32 cellular contexts compared by ENCODE assay signal in the genomic region with DNA sequence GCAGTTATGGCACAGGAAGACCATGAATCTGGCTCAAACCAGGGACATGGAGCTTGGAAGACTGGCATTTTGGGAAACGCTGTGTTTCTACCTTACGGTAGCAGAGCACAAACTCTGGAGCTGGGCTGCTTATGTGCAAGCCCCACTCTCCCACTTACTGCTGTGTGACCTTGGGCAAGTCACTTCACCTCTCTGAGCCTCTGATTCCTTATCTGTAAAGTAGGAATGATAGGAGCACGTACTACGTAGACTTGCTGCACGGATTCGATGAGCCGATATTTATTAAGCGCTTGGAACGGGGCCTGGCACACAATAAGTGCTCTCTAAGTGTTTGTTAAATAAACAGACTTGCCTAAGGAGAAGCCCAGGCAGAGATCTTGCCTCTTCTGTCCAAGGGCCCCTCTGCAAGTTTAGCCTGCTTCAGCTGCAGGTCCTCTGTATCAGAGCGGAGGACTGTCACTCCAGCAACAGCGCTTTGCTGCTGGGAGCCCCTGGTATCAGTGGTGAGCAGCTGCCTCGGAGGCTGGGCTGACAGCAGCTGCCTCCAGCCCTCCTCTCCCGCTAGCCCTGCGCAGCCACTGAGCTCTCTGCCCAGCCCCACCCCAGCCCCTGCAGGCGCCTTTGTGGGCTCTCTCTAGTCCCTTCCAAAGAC.
DNase-seq lines count a peak whose midpoint lies in the region; ATAC-seq, FAIRE-seq and TF ChIP-seq lines count a peak whose summit lies in the region.
"Had no signal": no experiment of that assay in that cellular context is flagged by ENCODE, and none has a peak within 500 bp of the region (broad histone marks: within the 10 kb centered on the region; RNA-seq: fewer than 3 reads in every experiment).

No MANE protein-coding gene starts in this region.

- H3K27me3 ChIP-seq in HepG2 (ENCODE audit: control insufficient read depth in 1 of 2, insufficient read depth in 2 of 2, low read length in 2 of 2) (peaks cover 17 to 82% of the 10 kb centered on the region in 2 experiments), right lobe of liver (no peaks in the 10 kb centered on the region), K562 (ENCODE audit: control insufficient read depth in 2 of 2, insufficient read depth in 2 of 2, low read length in 2 of 2) (peaks cover 3 to 10% of the 10 kb centered on the region in 2 experiments; a peak in 3 of 5 replicates), lower lobe of right lung (ENCODE audit: low read depth) (peaks cover 47% of the 10 kb centered on the region)
- H3K27me3 ChIP-seq: uterus had no signal

- CTCF ChIA-PET in HepG2 (lab: Yijun Ruan, JAX; ENCODE audit: low intra/inter-chr PET ratio, low total read pairs) = no interaction called here
- CTCF ChIA-PET in K562 (lab: Yijun Ruan, JAX; ENCODE audit: low intra/inter-chr PET ratio) = no interaction called here

- TF ChIP-seq EP300 in HepG2 (IDR thresholded peaks at IDR 0.05; ENCODE audit: low read depth in 2 of 2, low read length in 2 of 2) (no peak), HepG2 (CRISPR knock-in tag; IDR thresholded peaks at IDR 0.05; ENCODE audit: borderline replicate concordance) (no peak), K562 (IDR thresholded peaks at IDR 0.05; ENCODE audit: low read length) (peak; percentile 74)

- FAIRE-seq in HepG2 (lab: Jason Lieb, UNC) = no peak
- FAIRE-seq in K562 (lab: Jason Lieb, UNC) = peak; percentile 99
- FAIRE-seq: GM18507, pancreas, small intestine had no signal

- DNase-seq in HepG2 (ENCODE audit: low spot score) (no peak), right lobe of liver (no peak), K562 (ENCODE audit: extremely low read depth in 1 of 4, low spot score in 3 of 4) (peak; percentile 90 to 95 (median 94)), lower lobe of right lung (no peak), anterior cingulate cortex (lab: John Stamatoyannopoulos, UW) (no peak)
- DNase-seq: activated CD4-positive, alpha-beta memory T cell treated with anti-CD3 and anti-CD28 coated beads for 36 hours; activated naive CD4-positive, alpha-beta T cell treated with anti-CD3 and anti-CD28 coated beads for 36 hours; brain microvascular endothelial cell; CD8-positive, alpha-beta memory T cell; DMS 273 treated with DMSO at 0.1 percent for 48 hours; Karpas-422; left colon; NCI-H1694 treated with DMSO at 0.1 percent for 48 hours; NK-92 treated with Interleukin-12 subunit alpha and Interleukin-12 subunit beta, amount 100 ng/mL, for 24 hours; pancreas; PC-3; retina; SK-N-SH; small intestine; stimulated activated CD4-positive, alpha-beta T cell treated with anti-CD3 and anti-CD28 coated beads, Interleukin-1b, Interleukin-23, amount 100 ng/mL, for 48 hours; stimulated activated naive CD8-positive, alpha-beta T cell treated with anti-CD3 and anti-CD28 coated beads, Interleukin-15, Interleukin-2, amounts not matched to agents 100 U/mL and 50 U/mL, for 24 hours; T-helper 17 cell; uterus had no signal

- no peak overlapping the region for H3K27ac Mint-ChIP-seq in activated T-helper 17 cell treated with anti-CD3 and anti-CD28 coated beads, Interleukin-2, amount 50 U/mL, for 72 hours
- H3K27ac Mint-ChIP-seq: activated CD4-positive, alpha-beta memory T cell treated with anti-CD3 and anti-CD28 coated beads for 36 hours; activated naive CD4-positive, alpha-beta T cell treated with anti-CD3 and anti-CD28 coated beads for 36 hours; B cell; CD8-positive, alpha-beta memory T cell; memory B cell; T-helper 17 cell had no signal

- H3K4me3 Mint-ChIP-seq in activated T-helper 17 cell treated with anti-CD3 and anti-CD28 coated beads, Interleukin-2, amount 50 U/mL, for 72 hours = no peak overlapping the region
- H3K4me3 Mint-ChIP-seq: activated CD4-positive, alpha-beta memory T cell treated with anti-CD3 and anti-CD28 coated beads for 36 hours; activated naive CD4-positive, alpha-beta T cell treated with anti-CD3 and anti-CD28 coated beads for 36 hours; B cell; CD8-positive, alpha-beta memory T cell; memory B cell; T-helper 17 cell had no signal

- no peaks in the 10 kb centered on the region for H3K4me1 ChIP-seq in HepG2 (ENCODE audit: insufficient read depth, low read length)
- peaks cover 0 to 70% (median 23%) of the 10 kb centered on the region in 4 donors for H3K4me1 ChIP-seq in right lobe of liver
- H3K4me1 ChIP-seq in K562 (replicated peaks in 1 of 2; ENCODE audit: control insufficient read depth in 2 of 2, insufficient read depth in 2 of 2, low read length in 2 of 2) = peaks cover 27 to 58% of the 10 kb centered on the region in 2 experiments; a peak in 4 of 5 replicates
- peaks cover 16% of the 10 kb centered on the region for H3K4me1 ChIP-seq in lower lobe of right lung
- H3K4me1 ChIP-seq: pancreas, uterus had no signal

- TF ChIP-seq RAD21 in HepG2 (CRISPR knock-in tag; IDR thresholded peaks at IDR 0.05) = no peak
- TF ChIP-seq RAD21 in K562 (CRISPR knock-in tag; conservative IDR thresholded peaks at IDR 0.05 in 1 of 2, IDR thresholded peaks at IDR 0.05 in 1 of 2) = 0 out of 4 replicates have a peak, but pooled peaks of 1 of the 2 experiments have one; percentile 7

- POLR2A ChIA-PET in HepG2 (lab: Yijun Ruan, JAX) = no interaction called here
- POLR2A ChIA-PET in K562 (lab: Yijun Ruan, JAX) = interaction anchor here (0.6 to 1.5 kb wide), 6 partner anchors 16 to 1366 kb away, joined by 3 to 6 read pairs (median 4); no protein-coding TSS in a partner anchor

- 61% methylated on average over 10 of the region's 15 CpGs for WGBS in HepG2 (ENCODE audit: low lambda C conversion rate)
- 79% methylated on average over 12 of the region's 15 CpGs for WGBS in right lobe of liver (ENCODE audit: insufficient coverage, low coverage, low lambda C conversion rate, missing lambda C conversion rate)
- 8% methylated on average over 15 of the region's 15 CpGs for WGBS in K562 (ENCODE audit: insufficient coverage, low coverage, missing lambda C conversion rate)

- TF ChIP-seq POLR2A in HepG2 (IDR thresholded peaks at IDR 0.05; ENCODE audit: insufficient read depth in 1 of 2, low read depth in 2 of 2, low read length in 2 of 2) (no peak), right lobe of liver (IDR thresholded peaks at IDR 0.05) (no peak), K562 (conservative IDR thresholded peaks at IDR 0.05) (no peak)

- ATAC-seq in HepG2 (no peak), right lobe of liver (no peak), K562 (peak; percentile 97), lower lobe of right lung (peak; percentile 22 to 57), HG02678 (IDR thresholded peaks at IDR 0.05; ENCODE audit: unreplicated experiment) (no peak), GM18858 (IDR thresholded peaks at IDR 0.05; ENCODE audit: unreplicated experiment) (no peak)
- no peak for ATAC-seq in activated T-helper 17 cell treated with anti-CD3 and anti-CD28 coated beads, Interleukin-2, amount 50 U/mL, for 72 hours (replicated peaks)
- ATAC-seq: activated CD4-positive, CD25-positive, alpha-beta regulatory T cell treated with anti-CD3 and anti-CD28 coated beads, Interleukin-2, amount 50 U/mL, for 24 hours; gastroesophageal sphincter; left colon; pancreas; PC-3; stimulated activated naive CD8-positive, alpha-beta T cell treated with anti-CD3 and anti-CD28 coated beads, Interleukin-15, Interleukin-2, amounts not matched to agents 100 U/mL and 50 U/mL, for 24 hours; T-helper 17 cell had no signal

- no peak overlapping the region for H3K9ac ChIP-seq in HepG2 (ENCODE audit: insufficient read depth, low read depth, low read length)
- H3K9ac ChIP-seq in K562 (ENCODE audit: insufficient read depth in 1 of 2, low read depth in 2 of 2, low read length in 2 of 2) = no peak overlapping the region
- H3K9ac ChIP-seq: SK-N-SH had no signal

- in situ Hi-C loops in HepG2 (cut with HindIII; ENCODE audit: extremely low pct_ligation_motif_present, low pct_unique_long_range_greater_than_20kb) (no loop called here), K562 (cut with MboI) (no loop called here)

- H3K4me3 ChIP-seq in HepG2 (replicated peaks in 1 of 3; ENCODE audit: insufficient read depth in 1 of 3, low read depth in 2 of 3, low read length in 3 of 3) (no peak overlapping the region), right lobe of liver (no peak overlapping the region), K562 (no peak overlapping the region), lower lobe of right lung (no peak overlapping the region)
- H3K4me3 ChIP-seq: gastroesophageal sphincter, hepatocyte, pancreas, uterus had no signal

- H3K27ac ChIP-seq in HepG2 (ENCODE audit: extremely low read length, insufficient read depth, low read length) (no peak overlapping the region), right lobe of liver (peak overlapping the region in 1 of 3 donors; percentile 96), K562 (ENCODE audit: extremely low read depth, low read depth, low read length) (no peak overlapping the region; the same call in 2 of the 3 replicates), lower lobe of right lung (no peak overlapping the region)
- H3K27ac ChIP-seq: brain microvascular endothelial cell, gastroesophageal sphincter, hepatocyte, pancreas, uterus had no signal

- H3K36me3 Mint-ChIP-seq in activated T-helper 17 cell treated with anti-CD3 and anti-CD28 coated beads, Interleukin-2, amount 50 U/mL, for 72 hours (ENCODE audit: low read depth) = no peaks in the 10 kb centered on the region
- H3K36me3 Mint-ChIP-seq: activated CD4-positive, alpha-beta memory T cell treated with anti-CD3 and anti-CD28 coated beads for 36 hours; CD8-positive, alpha-beta memory T cell; memory B cell had no signal

- peaks cover 35% of the 10 kb centered on the region for H3K27me3 Mint-ChIP-seq in activated T-helper 17 cell treated with anti-CD3 and anti-CD28 coated beads, Interleukin-2, amount 50 U/mL, for 72 hours

- intact Hi-C loops in HepG2 (cut with micrococcal nuclease; ENCODE audit: unreplicated experiment) = no loop called here
- intact Hi-C loops in right lobe of liver (cut with DNase I) = no loop called here
- intact Hi-C loops in K562 (cut with micrococcal nuclease) = no loop called here
- intact Hi-C loops in lower lobe of right lung (cut with DNase I) = no loop called here

- no peaks in the 10 kb centered on the region for H3K9me3 ChIP-seq in HepG2 (ENCODE audit: low read length)
- no peaks in the 10 kb centered on the region for H3K9me3 ChIP-seq in right lobe of liver
- H3K9me3 ChIP-seq in K562 (replicated peaks; ENCODE audit: control insufficient read depth, insufficient read depth, low read depth, low read length) = no peaks in the 10 kb centered on the region
- H3K9me3 ChIP-seq in lower lobe of right lung = no peaks in the 10 kb centered on the region
- H3K9me3 ChIP-seq: gastroesophageal sphincter, pancreas, SK-N-SH, uterus had no signal

- no peak overlapping the region for H2AFZ ChIP-seq in HepG2 (ENCODE audit: low read length)
- H2AFZ ChIP-seq in K562 (ENCODE audit: low read depth, low read length) = no peak overlapping the region; the same call in 1 of the 2 replicates
- H2AFZ ChIP-seq: hepatocyte had no signal

- no peaks in the 10 kb centered on the region for H3K36me3 ChIP-seq in HepG2 (replicated peaks in 1 of 2; ENCODE audit: control insufficient read depth in 1 of 2, insufficient read depth in 2 of 2, low read length in 2 of 2)
- H3K36me3 ChIP-seq in right lobe of liver = no peaks in the 10 kb centered on the region
- no peaks in the 10 kb centered on the region for H3K36me3 ChIP-seq in K562 (ENCODE audit: control insufficient read depth, insufficient read depth, low read length)
- H3K36me3 ChIP-seq in lower lobe of right lung = no peaks in the 10 kb centered on the region
- H3K36me3 ChIP-seq: brain microvascular endothelial cell, gastroesophageal sphincter, pancreas, uterus had no signal

- H3K4me1 Mint-ChIP-seq in activated T-helper 17 cell treated with anti-CD3 and anti-CD28 coated beads, Interleukin-2, amount 50 U/mL, for 72 hours = no peaks in the 10 kb centered on the region
- H3K4me1 Mint-ChIP-seq: CD8-positive, alpha-beta memory T cell; memory B cell; T-helper 17 cell had no signal

- H3K79me2 ChIP-seq in HepG2 (ENCODE audit: insufficient read depth, low read length) (no peaks in the 10 kb centered on the region), K562 (ENCODE audit: control insufficient read depth, insufficient read depth, low read length) (no peaks in the 10 kb centered on the region)
- H3K79me2 ChIP-seq: hepatocyte had no signal

- BruUV-seq in HepG2 (replicated peaks; lab: Mats Ljungman, UMichigan) = no TSS peak
- BruUV-seq in K562 (replicated peaks; lab: Mats Ljungman, UMichigan) = no TSS peak

- no peaks in the 10 kb centered on the region for H3K9me3 Mint-ChIP-seq in activated T-helper 17 cell treated with anti-CD3 and anti-CD28 coated beads, Interleukin-2, amount 50 U/mL, for 72 hours
- H3K9me3 Mint-ChIP-seq: activated CD4-positive, alpha-beta memory T cell treated with anti-CD3 and anti-CD28 coated beads for 36 hours; activated naive CD4-positive, alpha-beta T cell treated with anti-CD3 and anti-CD28 coated beads for 36 hours; CD8-positive, alpha-beta memory T cell had no signal

- no peaks in the 10 kb centered on the region for H3K9me1 ChIP-seq in K562 (ENCODE audit: control insufficient read depth, insufficient read depth, low read length)

- H4K20me1 ChIP-seq in HepG2 (ENCODE audit: insufficient read depth, low read length) (peaks cover 4% of the 10 kb centered on the region; the same call in 1 of the 2 replicates), K562 (replicated peaks; ENCODE audit: control insufficient read depth, insufficient read depth, low read length) (peaks cover 3% of the 10 kb centered on the region; the same call in 1 of the 2 replicates)

- TF ChIP-seq CTCF in HepG2 (CRISPR knock-in tag; IDR thresholded peaks at IDR 0.05) (no peak), right lobe of liver (IDR thresholded peaks at IDR 0.05) (no peak), K562 (IDR thresholded peaks at IDR 0.05 in 2 of 3, conservative IDR thresholded peaks at IDR 0.05 in 1 of 3; ENCODE audit: insufficient read depth in 2 of 3, low read depth in 1 of 3, low read length in 3 of 3) (no peak), lower lobe of right lung (IDR thresholded peaks at IDR 0.05) (no peak)

- H3K4me2 ChIP-seq in HepG2 (ENCODE audit: low read depth, low read length) (no peak overlapping the region), K562 (ENCODE audit: insufficient read depth, low read length) (peak overlapping the region; percentile 33)
- H3K4me2 ChIP-seq: hepatocyte, SK-N-SH had no signal

Comparison
In these comparisons a context has a peak if more than half of its experiments do, and no peak if none do; other contexts are left out.
1. ATAC-seq: peak in K562 (single experiment) and lower lobe of right lung (2 of 2); none in HepG2 (single experiment), right lobe of liver (0 of 4), HG02678 (single experiment), activated T-helper 17 cell treated with anti-CD3 and anti-CD28 coated beads, Interleukin-2, amount 50 U/mL, for 72 hours (single experiment) and GM18858 (single experiment).
2. DNase-seq: peak in K562 (4 of 4); none in HepG2 (single experiment), right lobe of liver (0 of 3), lower lobe of right lung (single experiment) and anterior cingulate cortex (0 of 58).
3. Of the 241 proteins assayed by ChIP-seq in both HepG2 and K562: peak only in HepG2: none; only in K562: ADNP, BHLHE40, CBX5, CHD2, CREM, DPF2 and 34 more; in both: none; in neither: 191; mixed calls (peak in some experiments, not most) for 10.